ENCODE assay signal across 4 cellular contexts in the genomic region with DNA sequence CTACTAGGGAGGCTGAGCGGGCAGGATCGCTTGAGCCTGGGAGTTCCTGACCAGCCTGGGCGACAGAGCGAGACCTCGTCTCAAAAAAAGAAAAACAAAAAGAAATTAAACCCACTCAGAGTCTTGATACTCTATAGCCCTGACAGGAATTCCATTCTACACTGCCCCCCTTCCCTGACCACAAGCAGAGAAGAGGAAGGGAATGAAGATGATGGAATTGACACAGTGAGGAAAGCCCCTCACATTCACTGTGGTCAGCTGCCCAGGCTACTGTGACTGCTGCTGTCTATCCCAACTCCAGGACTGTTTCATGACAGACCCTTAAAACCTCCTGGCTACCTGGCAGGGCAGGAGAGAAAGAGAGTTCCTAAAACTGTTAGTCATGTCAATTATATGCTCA.
"Had no signal": no experiment of that assay in that cellular context is flagged by ENCODE, and none has a peak within 500 bp of the region (broad histone marks: within the 10 kb centered on the region; RNA-seq: fewer than 3 reads in every experiment).

No MANE protein-coding gene starts in this region.

- DNase-seq: H9, HCEC 1CT had no signal

- H3K4me3 ChIP-seq: GM23338 had no signal

- H3K27ac ChIP-seq: HL-60 had no signal

- H2AFZ ChIP-seq: GM23338 had no signal

- H3K4me2 ChIP-seq: GM23338 had no signal
